Comparison of ENCODE assay signal across 8 cellular contexts in the genomic region with DNA sequence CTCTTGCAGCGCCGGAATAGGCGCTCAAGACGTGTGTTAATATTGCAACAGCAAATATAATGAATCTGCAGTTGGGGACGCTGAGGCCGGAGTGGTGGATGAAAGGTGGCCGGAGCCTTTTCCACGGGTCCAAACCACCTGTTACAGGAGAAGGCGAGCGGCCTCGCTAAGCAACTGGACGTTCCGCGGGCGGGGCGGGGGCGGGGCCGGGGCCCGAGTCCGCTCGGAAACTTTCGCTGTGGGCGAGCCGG. TPM values are rescaled to one million over a fixed set of nuclear protein-coding genes. Genes with fewer than 3 reads are reported as not detected.
DNase-seq lines count a peak whose midpoint lies in the region; TF ChIP-seq lines count a peak whose summit lies in the region.

No MANE protein-coding gene starts in this region.

- H3K27ac Mint-ChIP-seq in activated naive CD4-positive, alpha-beta T cell treated with anti-CD3 and anti-CD28 coated beads for 36 hours = no peak overlapping the region
- H3K27ac Mint-ChIP-seq in activated CD4-positive, alpha-beta memory T cell treated with anti-CD3 and anti-CD28 coated beads for 36 hours = no peak overlapping the region

- TF ChIP-seq CTCF in testis (IDR thresholded peaks at IDR 0.05) = no peak

- H3K9me3 Mint-ChIP-seq in activated naive CD4-positive, alpha-beta T cell treated with anti-CD3 and anti-CD28 coated beads for 36 hours = no peaks in the 10 kb centered on the region
- H3K9me3 Mint-ChIP-seq in activated CD4-positive, alpha-beta memory T cell treated with anti-CD3 and anti-CD28 coated beads for 36 hours = no peaks in the 10 kb centered on the region

- no peak for DNase-seq in activated naive CD4-positive, alpha-beta T cell treated with anti-CD3 and anti-CD28 coated beads for 36 hours
- DNase-seq in activated naive CD4-positive, alpha-beta T cell (lab: John Stamatoyannopoulos, UW) = no peak
- DNase-seq in activated CD4-positive, alpha-beta memory T cell treated with anti-CD3 and anti-CD28 coated beads for 36 hours = no peak
- DNase-seq in testis = no peak
- DNase-seq in NCI-H1048 (lab: John Stamatoyannopoulos, UW) = no peak
- no peak for DNase-seq in inferior parietal cortex (ENCODE audit: extremely low spot score)
- DNase-seq in GOT3 (lab: John Stamatoyannopoulos, UW) = no peak

- peak overlapping the region; percentile 10 for H3K9ac ChIP-seq in iPS-18a (ENCODE audit: low read length)

- peak overlapping the region; percentile 62 for H3K4me3 ChIP-seq in iPS-18a (ENCODE audit: low read length)
- H3K4me3 ChIP-seq in testis = peak overlapping the region; percentile 2 to 95

- H3K36me3 ChIP-seq in iPS-18a (ENCODE audit: control insufficient read depth, low read depth, low read length) (no peaks in the 10 kb centered on the region), testis (ENCODE audit: low read depth, missing control alignments) (no peaks in the 10 kb centered on the region)

- no peaks in the 10 kb centered on the region for H3K36me3 Mint-ChIP-seq in activated naive CD4-positive, alpha-beta T cell treated with anti-CD3 and anti-CD28 coated beads for 36 hours (ENCODE audit: low read depth)
- H3K36me3 Mint-ChIP-seq in activated CD4-positive, alpha-beta memory T cell treated with anti-CD3 and anti-CD28 coated beads for 36 hours = no peaks in the 10 kb centered on the region

- H3K4me3 Mint-ChIP-seq in activated naive CD4-positive, alpha-beta T cell treated with anti-CD3 and anti-CD28 coated beads for 36 hours = peak overlapping the region; percentile 75
- peak overlapping the region; percentile 71 for H3K4me3 Mint-ChIP-seq in activated CD4-positive, alpha-beta memory T cell treated with anti-CD3 and anti-CD28 coated beads for 36 hours

- H3K27ac ChIP-seq in iPS-18a (ENCODE audit: low read length) (no peak overlapping the region), testis (peak overlapping the region in 1 of 2 donors; percentile 48)

- peaks cover 13% of the 10 kb centered on the region for H3K27me3 ChIP-seq in iPS-18a (ENCODE audit: control insufficient read depth, insufficient read depth, low read length)
- no peaks in the 10 kb centered on the region for H3K27me3 ChIP-seq in testis

- no peak for TF ChIP-seq POLR2A in testis (IDR thresholded peaks at IDR 0.05)

- H3K9me3 ChIP-seq in iPS-18a (ENCODE audit: control insufficient read depth, low read depth, low read length) (no peaks in the 10 kb centered on the region), testis (no peaks in the 10 kb centered on the region)

- CTCF ChIA-PET in activated naive CD4-positive, alpha-beta T cell treated with anti-CD3 and anti-CD28 coated beads for 36 hours (lab: Charles Lee) = interaction anchor here (0.6 to 0.9 kb wide), 2 partner anchors 40 to 62 kb away, joined by 3 read pairs; no protein-coding TSS in a partner anchor
- CTCF ChIA-PET in activated CD4-positive, alpha-beta memory T cell treated with anti-CD3 and anti-CD28 coated beads for 36 hours (lab: Charles Lee) = interaction anchor here (0.6 to 4.9 kb wide), 7 partner anchors 16 to 69 kb away, joined by 3 to 31 read pairs (median 3); a partner anchor contains a TSS

- peaks cover 2% of the 10 kb centered on the region for H3K27me3 Mint-ChIP-seq in activated naive CD4-positive, alpha-beta T cell treated with anti-CD3 and anti-CD28 coated beads for 36 hours (ENCODE audit: low read depth)
- H3K27me3 Mint-ChIP-seq in activated CD4-positive, alpha-beta memory T cell treated with anti-CD3 and anti-CD28 coated beads for 36 hours = peaks cover 3% of the 10 kb centered on the region

- intact Hi-C loops in activated naive CD4-positive, alpha-beta T cell treated with anti-CD3 and anti-CD28 coated beads for 36 hours (cut with micrococcal nuclease) = loop anchor here (2.0 to 5.0 kb wide), 3 partner anchors 293 to 513 kb away; a partner anchor contains a TSS
- intact Hi-C loops in activated CD4-positive, alpha-beta memory T cell treated with anti-CD3 and anti-CD28 coated beads for 36 hours (cut with micrococcal nuclease) = loop anchor here (5.0 kb wide), 1 partner anchor 58 kb away; no protein-coding TSS in a partner anchor
- intact Hi-C loops in testis (cut with DNase I; ENCODE audit: low total_unique reads) = loop anchor here (5.0 kb wide), 1 partner anchor 58 kb away; no protein-coding TSS in a partner anchor

- peaks cover 8% of the 10 kb centered on the region for H3K4me1 ChIP-seq in iPS-18a (ENCODE audit: control insufficient read depth, low read depth, low read length)
- H3K4me1 ChIP-seq in testis = peaks cover 42% of the 10 kb centered on the region

- POLR2A ChIA-PET in activated CD4-positive, alpha-beta memory T cell treated with anti-CD3 and anti-CD28 coated beads for 36 hours (lab: Charles Lee) = interaction anchor here (1.4 kb wide), 1 partner anchor 69 kb away, joined by 6 read pairs; a partner anchor contains a TSS

- WGBS in testis, 2 donors = 1% methylated on average over 8 to 22 of the region's 24 CpGs

- peaks cover 13% of the 10 kb centered on the region for H3K4me1 Mint-ChIP-seq in activated naive CD4-positive, alpha-beta T cell treated with anti-CD3 and anti-CD28 coated beads for 36 hours (ENCODE audit: low read depth)
- peaks cover 8% of the 10 kb centered on the region for H3K4me1 Mint-ChIP-seq in activated CD4-positive, alpha-beta memory T cell treated with anti-CD3 and anti-CD28 coated beads for 36 hours (ENCODE audit: low read depth)

RNA-seq across cellular contexts. Expression of a gene that starts 0.3 kb away (rescaled TPM):
- 1 to 10 TPM; 3.6 to 4.5 TPM for total RNA-seq in activated naive CD4-positive, alpha-beta T cell treated with anti-CD3 and anti-CD28 coated beads for 36 hours
- 1 to 10 TPM; 4.6 to 5.3 TPM for total RNA-seq in activated CD4-positive, alpha-beta memory T cell treated with anti-CD3 and anti-CD28 coated beads for 36 hours
- total RNA-seq in testis = 100 to 1,000 TPM; 124 to 202 TPM
- 80.4 TPM for polyA plus RNA-seq in testis (ENCODE audit: insufficient read depth, low read depth, low replicate concordance)

Comparison
In these comparisons a context has a peak if more than half of its experiments do, and no peak if none do; other contexts are left out.
1. RNA of a gene that starts 0.3 kb away (total RNA-seq): 124 to 202 TPM in testis; 4.6 to 5.3 TPM in activated CD4-positive, alpha-beta memory T cell treated with anti-CD3 and anti-CD28 coated beads for 36 hours and 3.6 to 4.5 TPM in activated naive CD4-positive, alpha-beta T cell treated with anti-CD3 and anti-CD28 coated beads for 36 hours; every median in the first group is over 10 times any median in the second.